In the genomic region with DNA sequence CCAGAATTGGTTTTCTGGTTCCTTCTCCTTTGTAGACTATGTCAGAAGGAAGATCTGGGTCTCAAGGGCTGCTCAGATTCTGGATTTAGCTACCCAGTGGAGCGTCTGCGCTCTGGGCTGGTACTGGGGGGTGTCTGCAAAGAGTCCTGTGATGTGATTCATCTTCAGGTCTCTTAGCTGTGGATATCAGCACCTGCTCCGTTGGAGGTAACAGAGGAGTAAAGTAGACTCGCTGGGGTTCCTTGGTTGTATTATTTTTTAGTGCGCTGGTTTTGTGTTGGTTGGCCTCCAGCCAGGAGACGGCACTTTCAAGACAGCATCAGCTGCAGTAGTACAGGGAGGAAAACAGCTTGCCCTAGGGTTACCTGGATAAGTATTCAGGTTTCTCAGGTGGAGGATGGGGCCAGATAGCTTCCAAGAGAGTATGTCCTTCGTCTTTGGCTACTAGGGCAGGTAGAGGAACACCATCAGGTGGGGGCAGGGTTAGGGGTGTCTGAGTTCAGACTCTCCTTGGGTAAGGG, we compare ENCODE assay signal across 1 cellular context.
TF ChIP-seq lines count a peak whose summit lies in the region.

No MANE protein-coding gene starts in this region.

TF ChIP-seq in K562, 482 proteins besides CTCF, POLR2A, EP300 and RAD21:
- TF ChIP-seq NFIC (IDR thresholded peaks at IDR 0.05), result peak; percentile 18; the same call in 1 of the 2 replicates
- TF ChIP-seq PRMT5 (CRISPR knock-in tag; IDR thresholded peaks at IDR 0.05), result no peak
TF ChIP-seq in K562: peak in this region for 1.
